In genomic region chr1:192639607-192640368, GRCh38 we compare ENCODE assay signal across 11 cellular contexts. TPM values are rescaled to one million over a fixed set of nuclear protein-coding genes. Genes with fewer than 3 reads are reported as not detected.
DNase-seq lines count a peak whose midpoint lies in the region; ATAC-seq and TF ChIP-seq lines count a peak whose summit lies in the region.
"Had no signal": no experiment of that assay in that cellular context is flagged by ENCODE, and none has a peak within 500 bp of the region (broad histone marks: within the 10 kb centered on the region; RNA-seq: fewer than 3 reads in every experiment).

No MANE protein-coding gene starts in this region.

- no peaks in the 10 kb centered on the region for H3K27me3 ChIP-seq in OCI-LY1 (ENCODE audit: insufficient read depth, low read length)
- no peaks in the 10 kb centered on the region for H3K27me3 ChIP-seq in gastroesophageal sphincter
- H3K27me3 ChIP-seq in aorta (ENCODE audit: control insufficient read depth in 1 of 2, insufficient read depth in 2 of 2, low read length in 1 of 2), result no peaks in the 10 kb centered on the region

- no peaks in the 10 kb centered on the region for H3K9me2 ChIP-seq in OCI-LY1 (ENCODE audit: low read depth, low read length)

- H3K79me2 ChIP-seq in OCI-LY1 (ENCODE audit: insufficient read depth, low read length), result peaks cover 43% of the 10 kb centered on the region
- H3K79me2 ChIP-seq: parathyroid adenoma had no signal

- peaks cover 66% of the 10 kb centered on the region for H3K4me1 ChIP-seq in OCI-LY1 (ENCODE audit: insufficient read depth, low read length, severe bottlenecking)
- H3K4me1 ChIP-seq in gastroesophageal sphincter, result no peaks in the 10 kb centered on the region
- H3K4me1 ChIP-seq in aorta (ENCODE audit: control insufficient read depth in 1 of 2, insufficient read depth in 2 of 2, low read length in 2 of 2), result no peaks in the 10 kb centered on the region
- H3K4me1 ChIP-seq: parathyroid adenoma had no signal

- H3K9me3 Mint-ChIP-seq in naive B cell, result no peaks in the 10 kb centered on the region

- peaks cover 27 to 45% (median 32%) of the 10 kb centered on the region in 3 donors for H3K27me3 Mint-ChIP-seq in naive B cell

- no peak overlapping the region for H2AFZ ChIP-seq in OCI-LY1 (ENCODE audit: low read length)
- H2AFZ ChIP-seq: parathyroid adenoma had no signal

- H3K9me3 ChIP-seq in OCI-LY1 (ENCODE audit: low read length) (no peaks in the 10 kb centered on the region), gastroesophageal sphincter (no peaks in the 10 kb centered on the region), aorta (ENCODE audit: control insufficient read depth, low read length) (no peaks in the 10 kb centered on the region)

- ATAC-seq in HG02798 (IDR thresholded peaks at IDR 0.05; ENCODE audit: poor library complexity, unreplicated experiment) (peak; percentile 79), naive B cell (ENCODE audit: low read depth in 2 of 2) (peak; percentile 58 to 61), gastroesophageal sphincter (no peak), aorta (ENCODE audit: low FRiP score) (no peak)

- TF ChIP-seq CTCF in OCI-LY1 (IDR thresholded peaks at IDR 0.05; ENCODE audit: low read length), result no peak
- TF ChIP-seq CTCF in gastroesophageal sphincter (IDR thresholded peaks at IDR 0.05), result no peak

- DNase-seq in activated CD4-positive, alpha-beta T cell treated with anti-CD3 and anti-CD28 coated beads for 48 hours, result peak; percentile 8
- DNase-seq in activated CD4-positive, alpha-beta T cell treated with anti-CD3 and anti-CD28 coated beads for 1 hour, result no peak
- DNase-seq in naive B cell (no peak), aorta (no peak), NCI-H748 treated with DMSO at 0.1 percent for 48 hours (lab: John Stamatoyannopoulos, UW) (no peak)

- H3K4me2 ChIP-seq in OCI-LY1 (ENCODE audit: low read length), result peak overlapping the region; percentile 94

- no peaks in the 10 kb centered on the region for H3K36me3 Mint-ChIP-seq in naive B cell

- peak overlapping the region; percentile 98 for H3K27ac ChIP-seq in OCI-LY1 (ENCODE audit: low read depth, low read length, poor library complexity, severe bottlenecking)
- no peak overlapping the region for H3K27ac ChIP-seq in gastroesophageal sphincter
- no peak overlapping the region for H3K27ac ChIP-seq in aorta (ENCODE audit: low read depth in 1 of 2, low read length in 2 of 2)
- H3K27ac ChIP-seq: C4-2B, parathyroid adenoma had no signal

- no peaks in the 10 kb centered on the region for H3F3A ChIP-seq in OCI-LY1 (ENCODE audit: insufficient read depth, low read length)

- no peak for TF ChIP-seq EP300 in gastroesophageal sphincter (IDR thresholded peaks at IDR 0.05)

- H3K9ac ChIP-seq in OCI-LY1 (ENCODE audit: low read length), result peak overlapping the region; percentile 91; the same call in 1 of the 2 replicates
- H3K9ac ChIP-seq: parathyroid adenoma had no signal

- intact Hi-C loops in aorta (cut with DNase I), result no loop called here

- H3K36me3 ChIP-seq in OCI-LY1 (ENCODE audit: insufficient read depth, low read length) (peaks cover 56% of the 10 kb centered on the region), gastroesophageal sphincter (no peaks in the 10 kb centered on the region), aorta (ENCODE audit: control insufficient read depth in 1 of 2, insufficient read depth in 2 of 2, low read length in 1 of 2) (no peaks in the 10 kb centered on the region)

- no peak for TF ChIP-seq POLR2A in gastroesophageal sphincter (IDR thresholded peaks at IDR 0.05)

- no peak overlapping the region for H3K27ac Mint-ChIP-seq in naive B cell

- 60 to 65% methylated on average over 4 of the region's 4 CpGs for WGBS in gastroesophageal sphincter (ENCODE audit: low coverage in 1 of 2), 2 donors
- WGBS in aorta, 2 donors, result 66 to 67% methylated on average over 4 of the region's 4 CpGs

- H3K4me1 Mint-ChIP-seq in naive B cell, result peaks cover 4 to 10% (median 9%) of the 10 kb centered on the region in 3 donors

- no peak overlapping the region for H3K4me3 Mint-ChIP-seq in naive B cell

- H3K4me3 ChIP-seq in OCI-LY1 (ENCODE audit: low read depth, low read length, poor library complexity, severe bottlenecking), result peak overlapping the region; percentile 83
- no peak overlapping the region for H3K4me3 ChIP-seq in gastroesophageal sphincter
- no peak overlapping the region for H3K4me3 ChIP-seq in aorta (ENCODE audit: low read length in 2 of 2)

- no peaks in the 10 kb centered on the region for H4K20me1 ChIP-seq in OCI-LY1 (ENCODE audit: insufficient read depth, low read length)

RNA-seq across cellular contexts. Expression of gene RGS13, which starts 3.8 kb away (rescaled TPM):
- polyA plus RNA-seq in naive B cell (ENCODE audit: low read depth in 6 of 6), result under 1 TPM in 1 of 6 donors, not detected in 5; 0.07 TPM
- total RNA-seq in gastroesophageal sphincter, result 1 to 10 TPM in 2 of 4 donors, under 1 TPM in 1, not detected in 1; 0.77 to 1.9 (median 1.1) TPM
- 1 to 10 TPM in 1 of 2 donors, under 1 TPM in 1; 0.71 to 1.5 TPM for total RNA-seq in aorta
- polyA plus RNA-seq in aorta, result 1 to 10 TPM in 1 of 2 donors, under 1 TPM in 1; 0.64 to 2.9 TPM
- total RNA-seq: activated CD8-positive, alpha-beta memory T cell treated with anti-CD3 and anti-CD28 coated beads for 36 hours had no signal

Comparison
In these comparisons a context has a peak if more than half of its experiments do, and no peak if none do; other contexts are left out.
1. ATAC-seq: peak in HG02798 (single experiment) and naive B cell (2 of 2); none in gastroesophageal sphincter (single experiment) and aorta (single experiment).